Comparison of ENCODE assay signal across 8 cellular contexts in the genomic region with DNA sequence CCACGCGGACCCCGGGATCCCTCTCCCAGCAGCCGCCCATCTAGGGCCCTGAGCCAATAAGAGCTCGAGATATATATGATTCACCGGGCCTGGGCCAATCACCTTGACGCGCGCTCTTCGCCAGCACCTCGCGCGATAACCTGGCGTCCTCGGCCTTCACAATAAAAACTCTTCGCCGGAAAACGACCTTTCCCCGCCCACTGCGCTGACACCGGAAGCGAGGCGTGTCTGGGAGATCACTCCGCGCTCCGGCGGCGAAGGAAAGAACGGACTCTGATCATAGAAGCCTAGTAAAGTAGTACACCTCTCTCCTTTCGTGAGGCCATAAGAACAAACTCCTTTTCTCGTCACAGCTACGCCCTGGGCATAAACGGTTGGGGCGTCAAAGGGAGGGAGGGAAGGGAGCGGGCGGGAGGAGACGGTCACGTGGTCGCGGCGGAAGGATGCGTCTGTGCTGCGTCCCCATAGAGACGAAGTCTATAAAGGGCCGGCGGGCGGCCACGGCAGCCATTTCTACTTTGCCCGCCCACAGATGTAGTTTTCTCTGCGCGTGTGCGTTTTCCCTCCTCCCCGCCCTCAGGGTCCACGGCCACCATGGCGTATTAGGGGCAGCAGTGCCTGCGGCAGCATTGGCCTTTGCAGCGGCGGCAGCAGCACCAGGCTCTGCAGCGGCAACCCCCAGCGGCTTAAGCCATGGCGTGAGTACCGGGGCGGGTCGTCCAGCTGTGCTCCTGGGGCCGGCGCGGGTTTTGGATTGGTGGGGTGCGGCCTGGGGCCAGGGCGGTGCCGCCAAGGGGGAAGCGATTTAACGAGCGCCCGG. TPM values are rescaled to one million over a fixed set of nuclear protein-coding genes. Genes with fewer than 3 reads are reported as not detected.
A peak's percentile ranks its signal among the peaks of the same experiment; 100 is the strongest.
DNase-seq lines count a peak whose midpoint lies in the region; TF ChIP-seq lines count a peak whose summit lies in the region.

A gene with protein sequence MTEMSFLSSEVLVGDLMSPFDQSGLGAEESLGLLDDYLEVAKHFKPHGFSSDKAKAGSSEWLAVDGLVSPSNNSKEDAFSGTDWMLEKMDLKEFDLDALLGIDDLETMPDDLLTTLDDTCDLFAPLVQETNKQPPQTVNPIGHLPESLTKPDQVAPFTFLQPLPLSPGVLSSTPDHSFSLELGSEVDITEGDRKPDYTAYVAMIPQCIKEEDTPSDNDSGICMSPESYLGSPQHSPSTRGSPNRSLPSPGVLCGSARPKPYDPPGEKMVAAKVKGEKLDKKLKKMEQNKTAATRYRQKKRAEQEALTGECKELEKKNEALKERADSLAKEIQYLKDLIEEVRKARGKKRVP (plus strand): TSS at position 509 of the 820 bp plus-strand sequence. CDS start 884 bp downstream, outside the sequence.

- H3K23ac ChIP-seq in H9 (ENCODE audit: insufficient read length, low read depth, low read length), result no peak within 1 kb of the TSS

- WGBS in H9 (ENCODE audit: extremely low coverage, insufficient read length, low lambda C conversion rate), result no CpG with 5 or more reads among the region's 74 CpGs

- H3K36me3 Mint-ChIP-seq in H9 (ENCODE audit: insufficient read depth in 1 of 3, low read depth in 3 of 3), result peaks cover 33 to 71% (median 52%) of the 10 kb centered on the region in 3 experiments
- H3K36me3 Mint-ChIP-seq in nephron (ENCODE audit: low read depth), result peaks cover 54% of the 10 kb centered on the region
- peaks cover 71% of the 10 kb centered on the region for H3K36me3 Mint-ChIP-seq in stimulated activated naive CD8-positive, alpha-beta T cell treated with anti-CD3 and anti-CD28 coated beads, Interleukin-15, Interleukin-2, amounts not matched to agents 100 ng/mL and 50 ng/mL, for 24 hours (ENCODE audit: low read depth)

- H2AK5ac ChIP-seq in H9 (ENCODE audit: insufficient read length, low read length), result no peak within 1 kb of the TSS

- H3K14ac ChIP-seq in H9 (ENCODE audit: insufficient read depth, low read length), result peak within 1 kb of the TSS; percentile 99

- peaks cover 25 to 26% of the 10 kb centered on the region in 2 experiments for H3K4me1 Mint-ChIP-seq in H9
- peaks cover 53% of the 10 kb centered on the region for H3K4me1 Mint-ChIP-seq in nephron
- H3K4me1 Mint-ChIP-seq in stimulated activated naive CD8-positive, alpha-beta T cell treated with anti-CD3 and anti-CD28 coated beads, Interleukin-15, Interleukin-2, amounts not matched to agents 100 ng/mL and 50 ng/mL, for 24 hours (ENCODE audit: low read depth), result peaks cover 72% of the 10 kb centered on the region

- H4K8ac ChIP-seq in H9 (replicated peaks; ENCODE audit: insufficient read length, low read depth, low read length), result no peak within 1 kb of the TSS

- H3K79me1 ChIP-seq in H9 (ENCODE audit: insufficient read depth, low read depth, low read length, poor library complexity, severe bottlenecking), result no peaks in the 10 kb centered on the region

- no peak within 1 kb of the TSS for H2BK20ac ChIP-seq in H9 (ENCODE audit: low read depth, low read length, poor library complexity, severe bottlenecking)

- DNase-seq in ELR (ENCODE audit: low read depth) (peak; percentile 100), H9 (peak; percentile 98), MG63 (peak; percentile 99), SHP77 treated with DMSO at 0.1 percent for 48 hours (lab: John Stamatoyannopoulos, UW) (peak; percentile 96), fibroblast of pulmonary artery (ENCODE audit: low read depth) (peak; percentile 100)
- peak; percentile 98 for DNase-seq in activated effector memory CD4-positive, alpha-beta T cell treated with anti-CD3 and anti-CD28 coated beads, Interleukin-2, amount 50 U/mL, for 16 hours

- peaks cover 8% of the 10 kb centered on the region; the same call in 1 of the 2 replicates for H3K79me2 ChIP-seq in H9 (ENCODE audit: insufficient read depth, low read length)

- H3K18ac ChIP-seq in H9 (ENCODE audit: insufficient read length, low read depth, low read length), result peak within 1 kb of the TSS; percentile 99

- H2BK5ac ChIP-seq in H9 (ENCODE audit: insufficient read length, low read length), result peak within 1 kb of the TSS; percentile 98

- H3K4me3 ChIP-seq in MG63 (peak within 1 kb of the TSS; percentile 99), fibroblast of pulmonary artery (replicated peaks; ENCODE audit: low read depth, low read length) (peak within 1 kb of the TSS; percentile 97)

- peak within 1 kb of the TSS; percentile 73 for H3K4me2 ChIP-seq in H9 (ENCODE audit: insufficient read depth, insufficient read length, low read length)

- H3K4me1 ChIP-seq in H9 (ENCODE audit: insufficient read depth, low read length), result no peaks in the 10 kb centered on the region; the same call in 1 of the 2 replicates

- peak within 1 kb of the TSS; percentile 89 for H2AFZ ChIP-seq in H9 (ENCODE audit: low read length)

- H3K27me3 Mint-ChIP-seq in H9 (ENCODE audit: low read depth) (peaks cover 41% of the 10 kb centered on the region), nephron (ENCODE audit: low read depth) (peaks cover 6% of the 10 kb centered on the region)
- H3K27me3 Mint-ChIP-seq in stimulated activated naive CD8-positive, alpha-beta T cell treated with anti-CD3 and anti-CD28 coated beads, Interleukin-15, Interleukin-2, amounts not matched to agents 100 ng/mL and 50 ng/mL, for 24 hours, result peaks cover 3% of the 10 kb centered on the region

- no peak within 1 kb of the TSS for H2BK15ac ChIP-seq in H9 (ENCODE audit: low read depth, low read length)

- peak within 1 kb of the TSS; percentile 94 to 98 for H3K4me3 Mint-ChIP-seq in H9
- peak within 1 kb of the TSS; percentile 94 to 98 (median 94) for H3K4me3 Mint-ChIP-seq in nephron
- H3K4me3 Mint-ChIP-seq in stimulated activated naive CD8-positive, alpha-beta T cell treated with anti-CD3 and anti-CD28 coated beads, Interleukin-15, Interleukin-2, amounts not matched to agents 100 ng/mL and 50 ng/mL, for 24 hours, result peak within 1 kb of the TSS; percentile 88

- no peaks in the 10 kb centered on the region for H3K9me3 ChIP-seq in H9 (ENCODE audit: control insufficient read depth, low read depth, low read length)
- no peaks in the 10 kb centered on the region for H3K9me3 ChIP-seq in MG63

- H3K23me2 ChIP-seq in H9 (ENCODE audit: insufficient read length, low read depth, low read length, poor library complexity, severe bottlenecking), result peaks cover 13% of the 10 kb centered on the region

- H3K27ac Mint-ChIP-seq in H9, result peak within 1 kb of the TSS; percentile 100
- peak within 1 kb of the TSS; percentile 99 to 100 (median 100) for H3K27ac Mint-ChIP-seq in nephron
- peak within 1 kb of the TSS; percentile 96 for H3K27ac Mint-ChIP-seq in stimulated activated naive CD8-positive, alpha-beta T cell treated with anti-CD3 and anti-CD28 coated beads, Interleukin-15, Interleukin-2, amounts not matched to agents 100 ng/mL and 50 ng/mL, for 24 hours

- peak within 1 kb of the TSS; percentile 75 for H3K27ac ChIP-seq in H9 (ENCODE audit: insufficient read length, low read depth, low read length)

- H3T11ph ChIP-seq in H9 (ENCODE audit: low read length), result no peak within 1 kb of the TSS

- H4K20me1 ChIP-seq in H9 (ENCODE audit: control insufficient read depth, insufficient read depth, insufficient read length), result peaks cover 9% of the 10 kb centered on the region

- H3K27me3 ChIP-seq in H9 (ENCODE audit: insufficient read depth, low read length), result no peaks in the 10 kb centered on the region; the same call in 1 of the 2 replicates
- H3K27me3 ChIP-seq in MG63, result no peaks in the 10 kb centered on the region

- peak within 1 kb of the TSS; percentile 96 for H4K91ac ChIP-seq in H9 (ENCODE audit: insufficient read length, low read depth, low read length)

- H3K9ac ChIP-seq in H9 (ENCODE audit: extremely low read depth, insufficient read length, low read length), result peak within 1 kb of the TSS; percentile 97

- peak within 1 kb of the TSS; percentile 91; the same call in 1 of the 2 replicates for H3K4ac ChIP-seq in H9 (ENCODE audit: low read depth, low read length)

- H2BK120ac ChIP-seq in H9 (ENCODE audit: low read depth, low read length, poor library complexity, severe bottlenecking), result no peak within 1 kb of the TSS

- peak within 1 kb of the TSS; percentile 83 for H3K56ac ChIP-seq in H9 (ENCODE audit: insufficient read length, low read depth, low read length)

- TF ChIP-seq CTCF in H9 (conservative IDR thresholded peaks at IDR 0.05), result no peak
- no peak for TF ChIP-seq CTCF in fibroblast of pulmonary artery (IDR thresholded peaks at IDR 0.05; ENCODE audit: low read length, missing control alignments)
- TF ChIP-seq CTCF in nephron (IDR thresholded peaks at IDR 0.05; ENCODE audit: unreplicated experiment in 3 of 3), result no peak

- H3K9me3 Mint-ChIP-seq in H9 (peaks cover 0 to 2% of the 10 kb centered on the region in 2 experiments; a peak in 3 of 5 replicates), nephron (no peaks in the 10 kb centered on the region)
- no peaks in the 10 kb centered on the region for H3K9me3 Mint-ChIP-seq in stimulated activated naive CD8-positive, alpha-beta T cell treated with anti-CD3 and anti-CD28 coated beads, Interleukin-15, Interleukin-2, amounts not matched to agents 100 ng/mL and 50 ng/mL, for 24 hours

- H4K5ac ChIP-seq in H9 (ENCODE audit: insufficient read length, low read depth, low read length), result peak within 1 kb of the TSS; percentile 84

- H3K36me3 ChIP-seq in MG63, result peaks cover 56% of the 10 kb centered on the region

- H2BK12ac ChIP-seq in H9 (ENCODE audit: insufficient read length, low read depth, low read length), result no peak within 1 kb of the TSS

RNA-seq across cellular contexts. Expression of the gene that starts here (rescaled TPM):
- total RNA-seq in H9 (2021), result 455 TPM in 2 replicates
- 345 and 436 TPM in 2 replicates for total RNA-seq in MG63 (2014; rRNA removed; shearing (Covaris generic); ENCODE audit: low replicate concordance)

Comparison
In these comparisons a context has a peak if more than half of its experiments do, and no peak if none do; other contexts are left out.
1. Peak in every context shown above with its lines: DNase-seq, H3K4me3 ChIP-seq and H3K27ac ChIP-seq.